Comparison of ENCODE assay signal across 2 cellular contexts in the genomic region with DNA sequence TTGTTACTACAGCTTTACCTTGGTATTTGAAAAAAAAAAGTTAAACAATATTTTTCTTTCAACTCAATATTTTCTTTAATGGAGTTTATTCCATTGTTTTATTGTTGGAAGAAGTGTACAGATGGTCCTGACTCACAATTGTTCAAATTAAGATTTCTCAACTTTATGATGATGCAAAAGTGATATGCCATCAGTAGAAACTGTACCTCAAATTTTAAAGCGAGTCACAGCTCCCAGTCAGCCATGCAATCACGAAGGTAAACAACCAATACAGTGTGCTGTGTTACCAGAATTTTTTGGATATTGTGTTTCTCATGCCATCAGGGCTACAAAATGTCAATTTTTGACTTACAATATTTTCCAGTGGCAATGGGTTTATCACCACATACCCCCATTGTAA.
A peak's percentile ranks its signal among the peaks of the same experiment; 100 is the strongest.
TF ChIP-seq lines count a peak whose summit lies in the region.

No MANE protein-coding gene starts in this region.

TF ChIP-seq in IMR-90, 13 proteins besides CTCF, POLR2A, EP300 and RAD21 (continued from another document):
- TF ChIP-seq CEBPB (IDR thresholded peaks at IDR 0.05; ENCODE audit: low read depth, low read length) (peak; percentile 62), FOS (IDR thresholded peaks at IDR 0.05; ENCODE audit: low read depth, low read length) (0 out of 2 replicates have a peak, but pooled peaks have one; percentile 4)
TF ChIP-seq in IMR-90: peak in this region for 2.

TF ChIP-seq in HEK293T, 16 proteins besides CTCF, POLR2A, EP300 and RAD21:
- TF ChIP-seq, protein P1, sequence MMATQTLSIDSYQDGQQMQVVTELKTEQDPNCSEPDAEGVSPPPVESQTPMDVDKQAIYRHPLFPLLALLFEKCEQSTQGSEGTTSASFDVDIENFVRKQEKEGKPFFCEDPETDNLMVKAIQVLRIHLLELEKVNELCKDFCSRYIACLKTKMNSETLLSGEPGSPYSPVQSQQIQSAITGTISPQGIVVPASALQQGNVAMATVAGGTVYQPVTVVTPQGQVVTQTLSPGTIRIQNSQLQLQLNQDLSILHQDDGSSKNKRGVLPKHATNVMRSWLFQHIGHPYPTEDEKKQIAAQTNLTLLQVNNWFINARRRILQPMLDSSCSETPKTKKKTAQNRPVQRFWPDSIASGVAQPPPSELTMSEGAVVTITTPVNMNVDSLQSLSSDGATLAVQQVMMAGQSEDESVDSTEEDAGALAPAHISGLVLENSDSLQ (IDR thresholded peaks at IDR 0.05) = no peak
- TF ChIP-seq NFRKB (IDR thresholded peaks at IDR 0.05) = no peak
- no peak for TF ChIP-seq L3MBTL2 (conservative IDR thresholded peaks at IDR 0.05)
- no peak for TF ChIP-seq ZNF384 (IDR thresholded peaks at IDR 0.05)
- no peak for TF ChIP-seq ARNT (IDR thresholded peaks at IDR 0.05)
- TF ChIP-seq SP1 (IDR thresholded peaks at IDR 0.05) = no peak
- no peak for TF ChIP-seq FOXK2 (IDR thresholded peaks at IDR 0.05)
- TF ChIP-seq FOXM1 (IDR thresholded peaks at IDR 0.05; ENCODE audit: borderline replicate concordance) = no peak
